19 cellular contexts compared by ENCODE assay signal in the genomic region with DNA sequence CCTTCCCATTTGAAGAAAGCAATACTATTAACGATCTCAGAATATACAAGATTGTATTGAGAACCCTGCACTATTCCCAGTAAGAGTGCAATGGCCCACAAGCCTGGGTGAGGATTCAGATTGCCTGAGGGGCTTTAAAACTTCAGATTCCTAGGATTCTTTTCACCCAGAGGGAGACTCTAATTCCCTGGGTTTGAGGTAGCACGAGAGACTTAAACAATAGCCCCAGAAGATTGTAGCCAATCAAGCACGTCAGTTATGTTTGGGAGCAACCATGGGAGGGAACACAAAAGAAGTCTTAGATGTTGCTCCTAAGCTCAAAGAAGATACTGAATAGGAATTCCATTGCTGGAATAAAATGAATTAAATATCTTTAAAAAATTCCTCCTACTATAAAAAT. TPM values are rescaled to one million over a fixed set of nuclear protein-coding genes. Genes with fewer than 3 reads are reported as not detected.
DNase-seq lines count a peak whose midpoint lies in the region; ATAC-seq and TF ChIP-seq lines count a peak whose summit lies in the region.
"Had no signal": no experiment of that assay in that cellular context is flagged by ENCODE, and none has a peak within 500 bp of the region (broad histone marks: within the 10 kb centered on the region; RNA-seq: fewer than 3 reads in every experiment).

No MANE protein-coding gene starts in this region.

- H3K9ac ChIP-seq in HUES6 (ENCODE audit: low read length): no peak overlapping the region

- H3K27ac Mint-ChIP-seq in WTC11: peak overlapping the region; percentile 93
- peak overlapping the region; percentile 56 for H3K27ac Mint-ChIP-seq in stimulated activated naive B cell treated with anti-CD40 and anti-IgM and Interleukin-4, amounts not matched to agents 10 μg/mL and 1 μg/mL and 100 μg/mL, for 72 hours
- H3K27ac Mint-ChIP-seq: activated naive CD4-positive, alpha-beta T cell treated with anti-CD3 and anti-CD28 coated beads, Interleukin-2, amount 50 U/mL, for 72 hours; activated T-cell treated with anti-CD3 and anti-CD28 coated beads, Interleukin-2, amount 50 U/mL, for 72 hours had no signal

- no peaks in the 10 kb centered on the region for H3K27me3 ChIP-seq in HUES6 (ENCODE audit: control insufficient read depth, insufficient read depth, low read length)
- H3K27me3 ChIP-seq: body of pancreas had no signal

- H3K9me3 ChIP-seq in HUES6 (ENCODE audit: control insufficient read depth, insufficient read depth, low read depth, low read length): no peaks in the 10 kb centered on the region
- H3K9me3 ChIP-seq: body of pancreas, left ventricle myocardium inferior had no signal

- peak; percentile 94 for ATAC-seq in WTC11
- ATAC-seq in stimulated activated naive B cell treated with anti-CD40 and anti-IgM and Interleukin-4, amounts not matched to agents 10 μg/mL and 1 μg/mL and 100 μg/mL, for 72 hours (replicated peaks): no peak
- no peak for ATAC-seq in HG03439 (IDR thresholded peaks at IDR 0.05; ENCODE audit: unreplicated experiment)
- ATAC-seq: activated CD4-positive, CD25-positive, alpha-beta regulatory T cell treated with anti-CD3 and anti-CD28 coated beads, Interleukin-2, amount 50 U/mL, for 24 hours; activated naive CD4-positive, alpha-beta T cell treated with anti-CD3 and anti-CD28 coated beads, Interleukin-2, amount 50 U/mL, for 72 hours; activated T-cell treated with anti-CD3 and anti-CD28 coated beads, Interleukin-2, amount 50 U/mL, for 72 hours; body of pancreas; PC-3 had no signal

- peaks cover 15% of the 10 kb centered on the region for H3K36me3 Mint-ChIP-seq in WTC11
- peaks cover 33 to 57% of the 10 kb centered on the region in 2 donors for H3K36me3 Mint-ChIP-seq in stimulated activated naive B cell treated with anti-CD40 and anti-IgM and Interleukin-4, amounts not matched to agents 10 μg/mL and 1 μg/mL and 100 μg/mL, for 72 hours

- no peaks in the 10 kb centered on the region for H3K27me3 Mint-ChIP-seq in WTC11 (ENCODE audit: low read depth)
- no peaks in the 10 kb centered on the region for H3K27me3 Mint-ChIP-seq in stimulated activated naive B cell treated with anti-CD40 and anti-IgM and Interleukin-4, amounts not matched to agents 10 μg/mL and 1 μg/mL and 100 μg/mL, for 72 hours

- H3K4me3 Mint-ChIP-seq in WTC11: peak overlapping the region; percentile 36; the same call in 1 of the 2 replicates
- peak overlapping the region in 1 of 2 donors; percentile 30 for H3K4me3 Mint-ChIP-seq in stimulated activated naive B cell treated with anti-CD40 and anti-IgM and Interleukin-4, amounts not matched to agents 10 μg/mL and 1 μg/mL and 100 μg/mL, for 72 hours
- H3K4me3 Mint-ChIP-seq: activated T-cell treated with anti-CD3 and anti-CD28 coated beads, Interleukin-2, amount 50 U/mL, for 72 hours had no signal

- peaks cover 9% of the 10 kb centered on the region; the same call in 1 of the 2 replicates for H3K36me3 ChIP-seq in HUES6 (ENCODE audit: control insufficient read depth, insufficient read depth, low read length)

- TF ChIP-seq CTCF in WTC11 (IDR thresholded peaks at IDR 0.05): no peak

- CTCF ChIA-PET in WTC11 (lab: Charles Lee): interaction anchor here (1.1 kb wide), 1 partner anchor 604 kb away, joined by 3 read pairs; no protein-coding TSS in a partner anchor

- H3K4me3 ChIP-seq in HUES6 (ENCODE audit: low read depth, low read length): peak overlapping the region; percentile 8; the same call in 1 of the 2 replicates
- H3K4me3 ChIP-seq: body of pancreas, left ventricle myocardium inferior had no signal

- peaks cover 6% of the 10 kb centered on the region; the same call in 1 of the 2 replicates for H3K9me3 Mint-ChIP-seq in WTC11
- H3K9me3 Mint-ChIP-seq in stimulated activated naive B cell treated with anti-CD40 and anti-IgM and Interleukin-4, amounts not matched to agents 10 μg/mL and 1 μg/mL and 100 μg/mL, for 72 hours: peaks cover 7 to 13% of the 10 kb centered on the region in 2 donors
- H3K9me3 Mint-ChIP-seq: activated naive CD4-positive, alpha-beta T cell treated with anti-CD3 and anti-CD28 coated beads, Interleukin-2, amount 50 U/mL, for 72 hours; activated T-cell treated with anti-CD3 and anti-CD28 coated beads, Interleukin-2, amount 50 U/mL, for 72 hours had no signal

- H3K4me1 ChIP-seq in HUES6 (ENCODE audit: control insufficient read depth, insufficient read depth, low read length): peaks cover 43% of the 10 kb centered on the region

- DNase-seq in WTC11 (ENCODE audit: low spot score): peak; percentile 21
- peak; percentile 64 for DNase-seq in iPS-NIHi7 (ENCODE audit: extremely low spot score)
- no peak for DNase-seq in stimulated activated naive B cell treated with anti-CD40 and anti-IgM and Interleukin-4, amounts not matched to agents 10 μg/mL and 1 μg/mL and 100 μg/mL, for 72 hours
- DNase-seq in SIG-M5 treated with dmso at 0.1 percent for 504 hours (lab: John Stamatoyannopoulos, UW; ENCODE audit: unreplicated experiment): no peak
- DNase-seq in cardiac septum (ENCODE audit: low spot score): no peak
- DNase-seq: activated CD8-positive, alpha-beta memory T cell treated with anti-CD3 and anti-CD28 coated beads for 24 hours; activated T-cell treated with anti-CD3 and anti-CD28 coated beads, Interleukin-2, amount 50 U/mL, for 72 hours; body of pancreas; Calu3; cortex of kidney; left ventricle myocardium inferior; NCI-H2029 treated with DMSO at 0.1 percent for 48 hours; PC-3; small intestine; stimulated activated CD4-positive, alpha-beta T cell treated with anti-CD3 and anti-CD28 coated beads, Interleukin-4, amount 100 ng/mL, for 4 hours had no signal

- peak overlapping the region; percentile 67 for H3K27ac ChIP-seq in HUES6 (ENCODE audit: low read depth, low read length)
- H3K27ac ChIP-seq: body of pancreas, left ventricle myocardium inferior had no signal

- POLR2A ChIA-PET in WTC11 (lab: Charles Lee): no interaction called here

- H3K4me1 Mint-ChIP-seq in WTC11: peaks cover 49% of the 10 kb centered on the region
- H3K4me1 Mint-ChIP-seq in stimulated activated naive B cell treated with anti-CD40 and anti-IgM and Interleukin-4, amounts not matched to agents 10 μg/mL and 1 μg/mL and 100 μg/mL, for 72 hours: peaks cover 41 to 76% of the 10 kb centered on the region in 2 donors

- intact Hi-C loops in cardiac septum (cut with DNase I): no loop called here

TF ChIP-seq in WTC11, 78 proteins besides CTCF, POLR2A, EP300 and RAD21 (continues in another document):
- TF ChIP-seq, protein P1, sequence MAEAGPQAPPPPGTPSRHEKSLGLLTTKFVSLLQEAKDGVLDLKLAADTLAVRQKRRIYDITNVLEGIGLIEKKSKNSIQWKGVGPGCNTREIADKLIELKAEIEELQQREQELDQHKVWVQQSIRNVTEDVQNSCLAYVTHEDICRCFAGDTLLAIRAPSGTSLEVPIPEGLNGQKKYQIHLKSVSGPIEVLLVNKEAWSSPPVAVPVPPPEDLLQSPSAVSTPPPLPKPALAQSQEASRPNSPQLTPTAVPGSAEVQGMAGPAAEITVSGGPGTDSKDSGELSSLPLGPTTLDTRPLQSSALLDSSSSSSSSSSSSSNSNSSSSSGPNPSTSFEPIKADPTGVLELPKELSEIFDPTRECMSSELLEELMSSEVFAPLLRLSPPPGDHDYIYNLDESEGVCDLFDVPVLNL (CRISPR knock-in tag; IDR thresholded peaks at IDR 0.05; ENCODE audit: borderline replicate concordance, low read depth): no peak
- no peak for TF ChIP-seq KAT7 (CRISPR knock-in tag; IDR thresholded peaks at IDR 0.05; ENCODE audit: borderline replicate concordance)
- TF ChIP-seq, protein P2, sequence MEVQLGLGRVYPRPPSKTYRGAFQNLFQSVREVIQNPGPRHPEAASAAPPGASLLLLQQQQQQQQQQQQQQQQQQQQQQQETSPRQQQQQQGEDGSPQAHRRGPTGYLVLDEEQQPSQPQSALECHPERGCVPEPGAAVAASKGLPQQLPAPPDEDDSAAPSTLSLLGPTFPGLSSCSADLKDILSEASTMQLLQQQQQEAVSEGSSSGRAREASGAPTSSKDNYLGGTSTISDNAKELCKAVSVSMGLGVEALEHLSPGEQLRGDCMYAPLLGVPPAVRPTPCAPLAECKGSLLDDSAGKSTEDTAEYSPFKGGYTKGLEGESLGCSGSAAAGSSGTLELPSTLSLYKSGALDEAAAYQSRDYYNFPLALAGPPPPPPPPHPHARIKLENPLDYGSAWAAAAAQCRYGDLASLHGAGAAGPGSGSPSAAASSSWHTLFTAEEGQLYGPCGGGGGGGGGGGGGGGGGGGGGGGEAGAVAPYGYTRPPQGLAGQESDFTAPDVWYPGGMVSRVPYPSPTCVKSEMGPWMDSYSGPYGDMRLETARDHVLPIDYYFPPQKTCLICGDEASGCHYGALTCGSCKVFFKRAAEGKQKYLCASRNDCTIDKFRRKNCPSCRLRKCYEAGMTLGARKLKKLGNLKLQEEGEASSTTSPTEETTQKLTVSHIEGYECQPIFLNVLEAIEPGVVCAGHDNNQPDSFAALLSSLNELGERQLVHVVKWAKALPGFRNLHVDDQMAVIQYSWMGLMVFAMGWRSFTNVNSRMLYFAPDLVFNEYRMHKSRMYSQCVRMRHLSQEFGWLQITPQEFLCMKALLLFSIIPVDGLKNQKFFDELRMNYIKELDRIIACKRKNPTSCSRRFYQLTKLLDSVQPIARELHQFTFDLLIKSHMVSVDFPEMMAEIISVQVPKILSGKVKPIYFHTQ (CRISPR knock-in tag; IDR thresholded peaks at IDR 0.05): no peak
- TF ChIP-seq GABPB1 (CRISPR knock-in tag; IDR thresholded peaks at IDR 0.05): no peak

RNA-seq across cellular contexts. Expression of a gene that starts 17.9 kb away (rescaled TPM):
- 80.1 to 96.9 TPM (median 91.0 TPM) in 3 replicates for total RNA-seq in WTC11 (2021)
- total RNA-seq in cardiac septum: 60.4 TPM

RNA-seq across cellular contexts. Expression of a gene that starts 18.0 kb away (rescaled TPM):
- total RNA-seq in WTC11 (2021) (13.0 to 14.3 TPM (median 13.8 TPM) in 3 replicates), cardiac septum (17.3 TPM)

Comparison
In these comparisons a context has a peak if more than half of its experiments do, and no peak if none do; other contexts are left out.
1. DNase-seq: peak in WTC11 (single experiment) and iPS-NIHi7 (single experiment); none in stimulated activated naive B cell treated with anti-CD40 and anti-IgM and Interleukin-4, amounts not matched to agents 10 μg/mL and 1 μg/mL and 100 μg/mL, for 72 hours (single experiment), SIG-M5 treated with dmso at 0.1 percent for 504 hours (single experiment) and cardiac septum (single experiment).